ENCODE assay signal across 10 cellular contexts in the genomic region with DNA sequence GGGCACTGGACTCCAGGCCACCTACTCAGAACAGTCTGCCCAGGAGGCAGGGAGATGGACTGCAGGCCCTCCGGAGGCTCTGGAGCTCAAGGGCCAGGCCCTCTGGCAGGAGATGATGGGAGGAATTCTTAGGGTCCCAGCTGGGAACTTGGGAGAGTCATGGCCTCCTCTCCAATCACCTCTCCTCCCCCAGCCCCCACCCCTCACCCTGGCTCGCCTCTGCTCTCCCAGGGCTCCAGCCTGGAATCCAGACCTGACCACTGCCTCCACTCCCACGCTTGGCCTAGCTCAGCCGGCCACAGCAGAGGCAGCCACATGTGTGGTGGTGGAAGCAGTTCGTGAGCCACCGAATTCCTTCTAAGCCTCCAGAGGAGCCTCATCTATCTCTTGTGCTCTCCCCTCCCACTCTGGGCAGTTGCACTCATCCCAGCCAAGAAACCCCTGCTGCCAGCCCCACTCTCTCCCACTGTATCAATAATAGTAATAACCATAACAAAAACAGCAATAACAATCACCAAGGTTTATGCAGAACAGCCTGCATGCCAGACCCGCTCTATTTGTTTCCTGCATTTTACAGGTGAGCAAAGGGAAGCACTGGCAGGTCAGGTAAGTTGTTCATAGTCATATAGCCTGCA.
DNase-seq lines count a peak whose midpoint lies in the region; ATAC-seq and TF ChIP-seq lines count a peak whose summit lies in the region.
"Had no signal": no experiment of that assay in that cellular context is flagged by ENCODE, and none has a peak within 500 bp of the region (broad histone marks: within the 10 kb centered on the region; RNA-seq: fewer than 3 reads in every experiment).

No MANE protein-coding gene starts in this region.

- H3F3A ChIP-seq in GM23338 (replicated peaks; ENCODE audit: low read depth) = no peaks in the 10 kb centered on the region; the same call in 1 of the 2 replicates

- H3K9ac ChIP-seq in skeletal muscle satellite cell (ENCODE audit: low read depth, low read length) = peak overlapping the region; percentile 75

- H3K9me3 ChIP-seq in skeletal muscle satellite cell (replicated peaks; ENCODE audit: low read length) = no peaks in the 10 kb centered on the region

- H2AFZ ChIP-seq in GM23338 = no peak overlapping the region

- H3K36me3 ChIP-seq in GM23338 (ENCODE audit: insufficient read depth) (no peaks in the 10 kb centered on the region), kidney epithelial cell (ENCODE audit: control insufficient read depth, insufficient read depth, low read length) (no peaks in the 10 kb centered on the region), skeletal muscle satellite cell (ENCODE audit: insufficient read depth, low read length) (peaks cover 7% of the 10 kb centered on the region)

- H3K27me3 Mint-ChIP-seq in GM23338 (ENCODE audit: insufficient read depth, low read depth, poor library complexity) = peaks cover 28% of the 10 kb centered on the region

- TF ChIP-seq CTCF in GM23338 (conservative IDR thresholded peaks at IDR 0.05; ENCODE audit: low read depth in 2 of 2) (no peak), kidney epithelial cell (IDR thresholded peaks at IDR 0.05; ENCODE audit: insufficient read depth, low read length, poor library complexity, severe bottlenecking) (no peak)

- no peaks in the 10 kb centered on the region for H3K79me2 ChIP-seq in GM23338 (replicated peaks; ENCODE audit: insufficient read depth)

- peak overlapping the region; percentile 5; the same call in 1 of the 2 replicates for H3K4me3 ChIP-seq in GM23338
- no peak overlapping the region for H3K4me3 ChIP-seq in kidney epithelial cell (ENCODE audit: low read depth, low read length)
- peak overlapping the region; percentile 46 for H3K4me3 ChIP-seq in skeletal muscle satellite cell (ENCODE audit: low read length)

- H3K27me3 ChIP-seq in GM23338 (ENCODE audit: insufficient read depth) (no peaks in the 10 kb centered on the region), kidney epithelial cell (ENCODE audit: control insufficient read depth, insufficient read depth, low read length) (no peaks in the 10 kb centered on the region), skeletal muscle satellite cell (ENCODE audit: control insufficient read depth, insufficient read depth, low read length) (no peaks in the 10 kb centered on the region)

- ATAC-seq in GM23338 (peak; percentile 34), HG02852 (IDR thresholded peaks at IDR 0.05; ENCODE audit: unreplicated experiment) (no peak), HG02588 (IDR thresholded peaks at IDR 0.05; ENCODE audit: unreplicated experiment) (no peak), GM19395 (IDR thresholded peaks at IDR 0.05; ENCODE audit: unreplicated experiment) (no peak)
- ATAC-seq: activated CD8-positive, alpha-beta memory T cell treated with anti-CD3 and anti-CD28 coated beads, Interleukin-2, amount 10 ng/mL, durations not matched to agents 7 days and 5 days had no signal

- peak; percentile 40 for DNase-seq in GM23338 (ENCODE audit: low spot score)
- peak; percentile 42 for DNase-seq in kidney epithelial cell (ENCODE audit: low read depth)
- DNase-seq in globus pallidus (ENCODE audit: low spot score) = no peak
- DNase-seq: activated CD8-positive, alpha-beta memory T cell treated with anti-CD3 and anti-CD28 coated beads, Interleukin-2, amount 10 ng/mL, durations not matched to agents 7 days and 5 days; NCI-H2171 had no signal

- H3K4me2 ChIP-seq in GM23338 = peak overlapping the region; percentile 33
- peak overlapping the region; percentile 76 for H3K4me2 ChIP-seq in skeletal muscle satellite cell (ENCODE audit: low read length)

- peak overlapping the region; percentile 75; the same call in 1 of the 2 replicates for H3K27ac Mint-ChIP-seq in GM23338
- H3K27ac Mint-ChIP-seq: activated CD8-positive, alpha-beta memory T cell treated with anti-CD3 and anti-CD28 coated beads, Interleukin-2, amount 10 ng/mL, durations not matched to agents 7 days and 5 days had no signal

- no peaks in the 10 kb centered on the region for H3K9me2 ChIP-seq in GM23338 (ENCODE audit: insufficient read depth)

- H4K20me1 ChIP-seq in GM23338 (replicated peaks; ENCODE audit: insufficient read depth) = no peaks in the 10 kb centered on the region; the same call in 1 of the 2 replicates

- H3K4me1 ChIP-seq in GM23338 (ENCODE audit: insufficient read depth) (peaks cover 34% of the 10 kb centered on the region), skeletal muscle satellite cell (ENCODE audit: control insufficient read depth, insufficient read depth, low read length) (peaks cover 92% of the 10 kb centered on the region)

- H3K36me3 Mint-ChIP-seq in GM23338 (ENCODE audit: low read depth) = no peaks in the 10 kb centered on the region
- H3K36me3 Mint-ChIP-seq: activated CD8-positive, alpha-beta memory T cell treated with anti-CD3 and anti-CD28 coated beads, Interleukin-2, amount 10 ng/mL, durations not matched to agents 7 days and 5 days had no signal

- no peaks in the 10 kb centered on the region for H3K9me3 Mint-ChIP-seq in GM23338

- peak overlapping the region; percentile 7; the same call in 1 of the 3 replicates for H3K4me3 Mint-ChIP-seq in GM23338
- H3K4me3 Mint-ChIP-seq: activated CD8-positive, alpha-beta memory T cell treated with anti-CD3 and anti-CD28 coated beads, Interleukin-2, amount 10 ng/mL, durations not matched to agents 7 days and 5 days had no signal

- H3K27ac ChIP-seq in GM23338 (ENCODE audit: low read depth) = peak overlapping the region; percentile 34; the same call in 1 of the 2 replicates
- H3K27ac ChIP-seq in cingulate gyrus (ENCODE audit: low read depth, low read length) = peak overlapping the region; percentile 35

- peaks cover 61% of the 10 kb centered on the region for H3K4me1 Mint-ChIP-seq in GM23338

TF ChIP-seq in GM23338, 12 proteins besides CTCF, POLR2A, EP300 and RAD21:
- TF ChIP-seq EZH2 (IDR thresholded peaks at IDR 0.05; ENCODE audit: low read depth, unreplicated experiment) = no peak
- TF ChIP-seq, protein P1, sequence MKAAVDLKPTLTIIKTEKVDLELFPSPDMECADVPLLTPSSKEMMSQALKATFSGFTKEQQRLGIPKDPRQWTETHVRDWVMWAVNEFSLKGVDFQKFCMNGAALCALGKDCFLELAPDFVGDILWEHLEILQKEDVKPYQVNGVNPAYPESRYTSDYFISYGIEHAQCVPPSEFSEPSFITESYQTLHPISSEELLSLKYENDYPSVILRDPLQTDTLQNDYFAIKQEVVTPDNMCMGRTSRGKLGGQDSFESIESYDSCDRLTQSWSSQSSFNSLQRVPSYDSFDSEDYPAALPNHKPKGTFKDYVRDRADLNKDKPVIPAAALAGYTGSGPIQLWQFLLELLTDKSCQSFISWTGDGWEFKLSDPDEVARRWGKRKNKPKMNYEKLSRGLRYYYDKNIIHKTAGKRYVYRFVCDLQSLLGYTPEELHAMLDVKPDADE (IDR thresholded peaks at IDR 0.05) = no peak
- no peak for TF ChIP-seq ZNF114 (CRISPR knock-in tag; IDR thresholded peaks at IDR 0.05)
- TF ChIP-seq POLR2AphosphoS5 (IDR thresholded peaks at IDR 0.05; ENCODE audit: low read depth) = no peak
- TF ChIP-seq ZNF331 (CRISPR knock-in tag; IDR thresholded peaks at IDR 0.05; ENCODE audit: low read depth) = no peak
- no peak for TF ChIP-seq NANOG (IDR thresholded peaks at IDR 0.05; ENCODE audit: borderline replicate concordance)
- TF ChIP-seq EZH2phosphoT487 (IDR thresholded peaks at IDR 0.05; ENCODE audit: unreplicated experiment) = no peak
- TF ChIP-seq CREB1 (CRISPR knock-in tag; IDR thresholded peaks at IDR 0.05; ENCODE audit: low read depth) = no peak
TF ChIP-seq in GM23338: peak in this region for 0.
